Comparison of ENCODE assay signal across 14 cellular contexts in the genomic region with DNA sequence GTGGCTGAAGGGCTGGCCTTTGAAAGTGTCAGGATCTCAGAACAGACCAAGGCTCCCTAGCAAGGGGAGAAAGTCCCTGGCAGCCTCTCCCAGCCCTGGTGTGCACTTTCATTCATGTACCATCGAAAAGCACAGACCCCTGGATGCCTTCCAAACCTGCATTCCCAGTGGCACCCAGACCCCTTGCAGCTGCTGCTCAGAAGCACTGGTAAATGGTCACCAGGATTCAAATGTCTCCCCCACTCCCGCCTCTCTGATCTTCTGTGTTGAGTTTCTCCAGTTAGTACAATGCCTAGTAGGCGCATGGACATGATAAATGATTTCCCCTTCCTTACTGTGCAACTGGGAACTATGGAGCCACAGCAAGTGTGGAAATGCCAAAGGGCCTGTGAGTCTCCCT.
DNase-seq lines count a peak whose midpoint lies in the region; ATAC-seq and TF ChIP-seq lines count a peak whose summit lies in the region.
"Had no signal": no experiment of that assay in that cellular context is flagged by ENCODE, and none has a peak within 500 bp of the region (broad histone marks: within the 10 kb centered on the region; RNA-seq: fewer than 3 reads in every experiment).

No MANE protein-coding gene starts in this region.

- CTCF ChIA-PET in activated CD8-positive, alpha-beta T cell treated with anti-CD3 and anti-CD28 coated beads, Interleukin-2, amount 10 ng/mL, durations not matched to agents 7 days and 5 days (lab: Charles Lee): no interaction called here
- CTCF ChIA-PET in activated naive CD4-positive, alpha-beta T cell treated with anti-CD3 and anti-CD28 coated beads, Interleukin-2, amount 10 ng/mL, durations not matched to agents 7 days and 5 days (lab: Charles Lee): no interaction called here

- H3K18ac ChIP-seq in mesenchymal stem cell (ENCODE audit: low read depth in 1 of 2, low read length in 2 of 2): peak overlapping the region; percentile 78 to 92

- TF ChIP-seq CTCF in heart right ventricle (IDR thresholded peaks at IDR 0.05): no peak
- no peak for TF ChIP-seq CTCF in breast epithelium (IDR thresholded peaks at IDR 0.05)

- H3K36me3 Mint-ChIP-seq in activated CD8-positive, alpha-beta T cell treated with anti-CD3 and anti-CD28 coated beads, Interleukin-2, amount 10 ng/mL, durations not matched to agents 7 days and 5 days (ENCODE audit: low read depth): no peaks in the 10 kb centered on the region
- no peaks in the 10 kb centered on the region for H3K36me3 Mint-ChIP-seq in activated naive CD4-positive, alpha-beta T cell treated with anti-CD3 and anti-CD28 coated beads, Interleukin-2, amount 10 ng/mL, durations not matched to agents 7 days and 5 days

- peak overlapping the region; percentile 5 for H3K9ac ChIP-seq in mesenchymal stem cell (ENCODE audit: low read length)

- H3K36me3 ChIP-seq in heart right ventricle: no peaks in the 10 kb centered on the region
- no peaks in the 10 kb centered on the region for H3K36me3 ChIP-seq in breast epithelium
- peaks cover 0 to 11% of the 10 kb centered on the region in 2 experiments for H3K36me3 ChIP-seq in mesenchymal stem cell (ENCODE audit: control insufficient read depth in 1 of 2, insufficient read depth in 2 of 2, low read depth in 1 of 2, low read length in 2 of 2)
- H3K36me3 ChIP-seq: prostate gland had no signal

- no peak overlapping the region for H3K23ac ChIP-seq in mesenchymal stem cell (ENCODE audit: low read length in 2 of 2)

- peak overlapping the region in 1 of 2 experiments; percentile 5 for H3K14ac ChIP-seq in mesenchymal stem cell (ENCODE audit: low read length in 2 of 2)

- H3K9me3 ChIP-seq in heart right ventricle (no peaks in the 10 kb centered on the region), breast epithelium (no peaks in the 10 kb centered on the region), mesenchymal stem cell (ENCODE audit: control insufficient read depth, low read length) (no peaks in the 10 kb centered on the region)
- H3K9me3 ChIP-seq: prostate gland had no signal

- H3K4me3 ChIP-seq in heart right ventricle (no peak overlapping the region), breast epithelium (no peak overlapping the region), mesenchymal stem cell (ENCODE audit: insufficient read depth in 1 of 2, low read depth in 1 of 2, low read length in 2 of 2) (peak overlapping the region in 1 of 2 experiments; percentile 24)
- H3K4me3 ChIP-seq: prostate gland had no signal

- ATAC-seq in heart right ventricle: no peak
- ATAC-seq in Right ventricle myocardium superior (ENCODE audit: poor library complexity): no peak
- no peak for ATAC-seq in activated CD8-positive, alpha-beta T cell treated with anti-CD3 and anti-CD28 coated beads, Interleukin-2, amount 10 ng/mL, durations not matched to agents 7 days and 5 days

- peak overlapping the region; percentile 30 to 91 for H3K4ac ChIP-seq in mesenchymal stem cell (ENCODE audit: low read depth in 1 of 2, low read length in 2 of 2)

- no peaks in the 10 kb centered on the region for H3K27me3 ChIP-seq in heart right ventricle
- no peaks in the 10 kb centered on the region for H3K27me3 ChIP-seq in breast epithelium
- no peaks in the 10 kb centered on the region for H3K27me3 ChIP-seq in mesenchymal stem cell (ENCODE audit: control insufficient read depth in 1 of 2, insufficient read depth in 1 of 2, low read length in 2 of 2)

- H4K91ac ChIP-seq in mesenchymal stem cell (ENCODE audit: low read length): peak overlapping the region; percentile 90

- H3K27me3 Mint-ChIP-seq in activated CD8-positive, alpha-beta T cell treated with anti-CD3 and anti-CD28 coated beads, Interleukin-2, amount 10 ng/mL, durations not matched to agents 7 days and 5 days (ENCODE audit: low read depth): no peaks in the 10 kb centered on the region
- no peaks in the 10 kb centered on the region for H3K27me3 Mint-ChIP-seq in activated naive CD4-positive, alpha-beta T cell treated with anti-CD3 and anti-CD28 coated beads, Interleukin-2, amount 10 ng/mL, durations not matched to agents 7 days and 5 days

- peak overlapping the region; percentile 49 to 90 for H2BK12ac ChIP-seq in mesenchymal stem cell (ENCODE audit: low read length in 2 of 2)

- H3K27ac Mint-ChIP-seq in activated CD8-positive, alpha-beta T cell treated with anti-CD3 and anti-CD28 coated beads, Interleukin-2, amount 10 ng/mL, durations not matched to agents 7 days and 5 days: no peak overlapping the region
- H3K27ac Mint-ChIP-seq in activated naive CD4-positive, alpha-beta T cell treated with anti-CD3 and anti-CD28 coated beads, Interleukin-2, amount 10 ng/mL, durations not matched to agents 7 days and 5 days: no peak overlapping the region
- H3K27ac Mint-ChIP-seq: T-helper 1 cell treated with Interleukin-12 subunit alpha and Interleukin-12 subunit beta and Interleukin-4 antibody, amounts not matched to agents 30 μg/mL and 1 μg/mL, for 36 hours had no signal

- H4K8ac ChIP-seq in mesenchymal stem cell (ENCODE audit: low read length): peak overlapping the region; percentile 88

- no peak overlapping the region for H3K4me3 Mint-ChIP-seq in activated CD8-positive, alpha-beta T cell treated with anti-CD3 and anti-CD28 coated beads, Interleukin-2, amount 10 ng/mL, durations not matched to agents 7 days and 5 days
- H3K4me3 Mint-ChIP-seq in activated naive CD4-positive, alpha-beta T cell treated with anti-CD3 and anti-CD28 coated beads, Interleukin-2, amount 10 ng/mL, durations not matched to agents 7 days and 5 days: no peak overlapping the region
- H3K4me3 Mint-ChIP-seq: T-helper 1 cell treated with Interleukin-12 subunit alpha and Interleukin-12 subunit beta and Interleukin-4 antibody, amounts not matched to agents 30 μg/mL and 1 μg/mL, for 36 hours had no signal

- no peak overlapping the region for H2BK5ac ChIP-seq in mesenchymal stem cell (ENCODE audit: low read depth, low read length, poor library complexity, severe bottlenecking)

- H2AK5ac ChIP-seq in mesenchymal stem cell (ENCODE audit: low read length, severe bottlenecking): peak overlapping the region; percentile 45

- H3K4me1 Mint-ChIP-seq in activated CD8-positive, alpha-beta T cell treated with anti-CD3 and anti-CD28 coated beads, Interleukin-2, amount 10 ng/mL, durations not matched to agents 7 days and 5 days (ENCODE audit: low read depth): no peaks in the 10 kb centered on the region
- H3K4me1 Mint-ChIP-seq in activated naive CD4-positive, alpha-beta T cell treated with anti-CD3 and anti-CD28 coated beads, Interleukin-2, amount 10 ng/mL, durations not matched to agents 7 days and 5 days: no peaks in the 10 kb centered on the region

- POLR2A ChIA-PET in activated CD8-positive, alpha-beta T cell treated with anti-CD3 and anti-CD28 coated beads, Interleukin-2, amount 10 ng/mL, durations not matched to agents 7 days and 5 days (lab: Charles Lee): no interaction called here

- intact Hi-C loops in heart right ventricle (cut with DNase I) (loop anchor here in 2 of 10 donors (10.0 kb wide), 1 partner anchor 181 kb away; a partner anchor contains a TSS), Right ventricle myocardium superior (cut with DNase I) (no loop called here), breast epithelium (cut with DNase I; ENCODE audit: low total_unique reads) (loop anchor here (2.0 kb wide), 1 partner anchor 15 kb away; no protein-coding TSS in a partner anchor)

- H2BK120ac ChIP-seq in mesenchymal stem cell (ENCODE audit: low read depth, low read length): peak overlapping the region; percentile 69

- peaks cover 35% of the 10 kb centered on the region for H3K79me1 ChIP-seq in mesenchymal stem cell (replicated peaks; ENCODE audit: low read length, poor library complexity, severe bottlenecking)

- DNase-seq in heart right ventricle (no peak), Right ventricle myocardium superior (no peak), breast epithelium (ENCODE audit: low spot score in 2 of 2) (no peak), mesenchymal stem cell (peak; percentile 62), NCI-H146 (lab: John Stamatoyannopoulos, UW) (no peak)
- no peak for DNase-seq in activated CD8-positive, alpha-beta T cell treated with anti-CD3 and anti-CD28 coated beads, Interleukin-2, amount 10 ng/mL, durations not matched to agents 7 days and 5 days
- no peak for DNase-seq in activated naive CD4-positive, alpha-beta T cell treated with anti-CD3 and anti-CD28 coated beads, Interleukin-2, amount 10 ng/mL, durations not matched to agents 7 days and 5 days
- no peak for DNase-seq in stimulated activated CD4-positive, alpha-beta T cell treated with anti-CD3 and anti-CD28 coated beads, Interleukin-2, amount 100 ng/mL, for 48 hours
- DNase-seq: activated CD4-positive, CD25-positive, alpha-beta regulatory T cell treated with anti-CD3 and anti-CD28 coated beads, Interleukin-2, amount 50 U/mL, for 72 hours; activated naive CD4-positive, alpha-beta T cell treated with Interleukin-2 at 50 U/mL for 16 hours; cerebellar nuclear complex; NCI-H1694 treated with DMSO at 0.1 percent for 48 hours had no signal

- TF ChIP-seq POLR2A in breast epithelium (IDR thresholded peaks at IDR 0.05): no peak

- H3K9me3 Mint-ChIP-seq in activated CD8-positive, alpha-beta T cell treated with anti-CD3 and anti-CD28 coated beads, Interleukin-2, amount 10 ng/mL, durations not matched to agents 7 days and 5 days (ENCODE audit: insufficient read depth): no peaks in the 10 kb centered on the region
- no peaks in the 10 kb centered on the region for H3K9me3 Mint-ChIP-seq in activated naive CD4-positive, alpha-beta T cell treated with anti-CD3 and anti-CD28 coated beads, Interleukin-2, amount 10 ng/mL, durations not matched to agents 7 days and 5 days
- H3K9me3 Mint-ChIP-seq: T-helper 1 cell treated with Interleukin-12 subunit alpha and Interleukin-12 subunit beta and Interleukin-4 antibody, amounts not matched to agents 30 μg/mL and 1 μg/mL, for 36 hours had no signal

- H2AFZ ChIP-seq in mesenchymal stem cell (ENCODE audit: low read depth, low read length): no peak overlapping the region

- H3K27ac ChIP-seq in heart right ventricle (peak overlapping the region in 8 of 10 donors; percentile 14 to 81 (median 74)), breast epithelium (peak overlapping the region; percentile 9 to 10), mesenchymal stem cell (ENCODE audit: low read length, poor library complexity, severe bottlenecking) (peak overlapping the region; percentile 64)
- H3K27ac ChIP-seq: prostate gland had no signal

- H3K4me2 ChIP-seq in mesenchymal stem cell (ENCODE audit: low read length, poor library complexity, severe bottlenecking): no peak overlapping the region

- 71 to 72% methylated on average over 3 of the region's 3 CpGs for WGBS in heart right ventricle, 2 donors
- WGBS in mesenchymal stem cell: 62% methylated on average over 3 of the region's 3 CpGs

- peak overlapping the region; percentile 45 for H2BK15ac ChIP-seq in mesenchymal stem cell (ENCODE audit: low read depth, poor library complexity, severe bottlenecking)

- peaks cover 19 to 59% (median 41%) of the 10 kb centered on the region in 9 donors for H3K4me1 ChIP-seq in heart right ventricle
- H3K4me1 ChIP-seq in breast epithelium: peaks cover 0 to 10% of the 10 kb centered on the region in 2 donors
- H3K4me1 ChIP-seq in mesenchymal stem cell (ENCODE audit: control insufficient read depth, insufficient read depth, low read depth, low read length): peaks cover 64% of the 10 kb centered on the region
- H3K4me1 ChIP-seq: prostate gland had no signal

Comparison
In these comparisons a context has a peak if more than half of its experiments do, and no peak if none do; other contexts are left out.
1. H3K27ac ChIP-seq: peak in every context shown above with its lines; median percentile 74 in heart right ventricle; 64 in mesenchymal stem cell; 10 in breast epithelium.